In the genomic region with DNA sequence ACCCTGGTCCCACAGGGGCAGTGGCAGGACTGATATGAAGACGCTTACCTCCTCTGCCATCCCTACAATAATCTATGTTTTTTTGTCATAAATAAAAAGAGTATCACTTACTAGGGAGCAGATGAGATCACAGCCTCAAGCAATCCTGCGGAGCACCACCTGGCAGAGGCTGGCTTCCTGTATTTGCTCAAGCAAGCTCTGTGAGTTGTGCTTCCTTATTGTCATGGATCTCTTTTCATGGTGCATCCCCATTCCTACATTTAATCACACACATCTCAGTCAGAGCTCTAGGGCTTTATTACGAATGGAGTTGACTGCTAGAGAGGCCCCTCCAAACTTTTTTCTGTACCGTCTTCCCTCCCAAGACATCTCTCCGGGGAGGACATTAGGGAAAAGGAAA, we compare ENCODE assay signal across 19 cellular contexts.
DNase-seq lines count a peak whose midpoint lies in the region; FAIRE-seq and TF ChIP-seq lines count a peak whose summit lies in the region.
"Had no signal": no experiment of that assay in that cellular context is flagged by ENCODE, and none has a peak within 500 bp of the region (broad histone marks: within the 10 kb centered on the region; RNA-seq: fewer than 3 reads in every experiment).

No MANE protein-coding gene starts in this region.

- no peaks in the 10 kb centered on the region for H3K27me3 ChIP-seq in small intestine (ENCODE audit: control insufficient read depth in 2 of 2, insufficient read depth in 2 of 2, low read length in 2 of 2)

- H3K27me3 Mint-ChIP-seq in endothelial cell (ENCODE audit: unreplicated experiment) (no peaks in the 10 kb centered on the region), progenitor cell of endocrine pancreas (no peaks in the 10 kb centered on the region)
- H3K27me3 Mint-ChIP-seq: activated CD4-positive, alpha-beta T cell treated with anti-CD3 and anti-CD28 coated beads, Interleukin-2, amount 10 ng/mL, durations not matched to agents 24 days and 14 days; CD4-positive, CD25-positive, alpha-beta regulatory T cell; stimulated activated naive CD8-positive, alpha-beta T cell treated with anti-CD3 and anti-CD28 coated beads, Interleukin-15, Interleukin-2, amounts not matched to agents 100 ng/mL and 50 ng/mL, for 24 hours had no signal

- peaks cover 0 to 2% of the 10 kb centered on the region in 2 donors for H3K4me1 ChIP-seq in small intestine (ENCODE audit: control insufficient read depth in 2 of 2, insufficient read depth in 1 of 2, low read depth in 1 of 2, low read length in 1 of 2)

- TF ChIP-seq CTCF in endothelial cell (IDR thresholded peaks at IDR 0.05; ENCODE audit: unreplicated experiment): no peak
- no peak for TF ChIP-seq CTCF in progenitor cell of endocrine pancreas (IDR thresholded peaks at IDR 0.05; ENCODE audit: unreplicated experiment)

- no peak overlapping the region for H3K27ac ChIP-seq in small intestine (ENCODE audit: low read depth in 1 of 2, low read length in 1 of 2)

- DNase-seq in NCI-H1092 treated with DMSO at 0.1 percent for 48 hours (lab: John Stamatoyannopoulos, UW) (peak; percentile 8), NCI-H1092 (lab: John Stamatoyannopoulos, UW) (no peak), NCI-H526 treated with DMSO at 0.1 percent for 48 hours (lab: John Stamatoyannopoulos, UW) (peak; percentile 18), endothelial cell (ENCODE audit: low spot score) (peak; percentile 12), small intestine (peak; percentile 6), progenitor cell of endocrine pancreas (ENCODE audit: low spot score, unreplicated experiment) (no peak)
- no peak for DNase-seq in activated CD8-positive, alpha-beta memory T cell treated with anti-CD3 and anti-CD28 coated beads, Interleukin-2, amount 50 U/mL, for 4 hours
- no peak for DNase-seq in activated CD4-positive, alpha-beta T cell treated with anti-CD3 and anti-CD28 coated beads, Interleukin-2, amount 50 U/mL, for 48 hours
- DNase-seq: 8988T; activated CD4-positive, alpha-beta T cell treated with anti-CD3 and anti-CD28 coated beads, Interleukin-2, amount 10 ng/mL, durations not matched to agents 24 days and 14 days; activated T-cell treated with anti-CD3 and anti-CD28 coated beads, Interleukin-2, amount 50 U/mL, for 72 hours; CD4-positive, CD25-positive, alpha-beta regulatory T cell; hypothalamus; mesenchymal stem cell; NCI-H2227 treated with DMSO at 0.1 percent for 48 hours had no signal

- H3K36me3 Mint-ChIP-seq in endothelial cell (ENCODE audit: low read depth, unreplicated experiment): peaks cover 5% of the 10 kb centered on the region
- H3K36me3 Mint-ChIP-seq in progenitor cell of endocrine pancreas (ENCODE audit: insufficient read depth): peaks cover 1% of the 10 kb centered on the region
- H3K36me3 Mint-ChIP-seq: CD4-positive, CD25-positive, alpha-beta regulatory T cell had no signal

- H3K4me3 Mint-ChIP-seq in endothelial cell (ENCODE audit: unreplicated experiment): no peak overlapping the region
- H3K4me3 Mint-ChIP-seq in progenitor cell of endocrine pancreas (ENCODE audit: low read depth): no peak overlapping the region
- H3K4me3 Mint-ChIP-seq: activated CD4-positive, alpha-beta T cell treated with anti-CD3 and anti-CD28 coated beads, Interleukin-2, amount 10 ng/mL, durations not matched to agents 24 days and 14 days; activated T-cell treated with anti-CD3 and anti-CD28 coated beads, Interleukin-2, amount 50 U/mL, for 72 hours; CD4-positive, CD25-positive, alpha-beta regulatory T cell; stimulated activated naive CD8-positive, alpha-beta T cell treated with anti-CD3 and anti-CD28 coated beads, Interleukin-15, Interleukin-2, amounts not matched to agents 100 ng/mL and 50 ng/mL, for 24 hours; T-helper 2 cell treated with Interferon-gamma antibody and Interleukin-4, amounts not matched to agents 5 μg/mL and 100 μg/mL, for 36 hours had no signal

- WGBS in small intestine, 3 donors: 45 to 77% (median 61%) methylated on average over 5 of the region's 5 CpGs

- no peak overlapping the region for H3K4me3 ChIP-seq in small intestine (ENCODE audit: low read depth in 1 of 2, low read length in 2 of 2)
- H3K4me3 ChIP-seq: HAP-1 had no signal

- H3K9me3 ChIP-seq in small intestine (ENCODE audit: control insufficient read depth, low read depth): no peaks in the 10 kb centered on the region
- H3K9me3 ChIP-seq: HAP-1 had no signal

- H3K9me3 Mint-ChIP-seq in endothelial cell (ENCODE audit: unreplicated experiment) (no peaks in the 10 kb centered on the region), progenitor cell of endocrine pancreas (ENCODE audit: low read depth) (peaks cover 5% of the 10 kb centered on the region)
- H3K9me3 Mint-ChIP-seq: activated CD4-positive, alpha-beta T cell treated with anti-CD3 and anti-CD28 coated beads, Interleukin-2, amount 10 ng/mL, durations not matched to agents 24 days and 14 days; activated T-cell treated with anti-CD3 and anti-CD28 coated beads, Interleukin-2, amount 50 U/mL, for 72 hours; stimulated activated naive CD8-positive, alpha-beta T cell treated with anti-CD3 and anti-CD28 coated beads, Interleukin-15, Interleukin-2, amounts not matched to agents 100 ng/mL and 50 ng/mL, for 24 hours; T-helper 2 cell treated with Interferon-gamma antibody and Interleukin-4, amounts not matched to agents 5 μg/mL and 100 μg/mL, for 36 hours had no signal

- no peak overlapping the region for H3K27ac Mint-ChIP-seq in endothelial cell (ENCODE audit: unreplicated experiment)
- no peak overlapping the region for H3K27ac Mint-ChIP-seq in progenitor cell of endocrine pancreas
- H3K27ac Mint-ChIP-seq: activated CD4-positive, alpha-beta T cell treated with anti-CD3 and anti-CD28 coated beads, Interleukin-2, amount 10 ng/mL, durations not matched to agents 24 days and 14 days; activated T-cell treated with anti-CD3 and anti-CD28 coated beads, Interleukin-2, amount 50 U/mL, for 72 hours; CD4-positive, CD25-positive, alpha-beta regulatory T cell; stimulated activated naive CD8-positive, alpha-beta T cell treated with anti-CD3 and anti-CD28 coated beads, Interleukin-15, Interleukin-2, amounts not matched to agents 100 ng/mL and 50 ng/mL, for 24 hours; T-helper 2 cell treated with Interferon-gamma antibody and Interleukin-4, amounts not matched to agents 5 μg/mL and 100 μg/mL, for 36 hours had no signal

- no peak for FAIRE-seq in small intestine (lab: Jason Lieb, UNC)
- FAIRE-seq: colon had no signal

- H3K4me1 Mint-ChIP-seq in endothelial cell (ENCODE audit: unreplicated experiment) (peaks cover 3% of the 10 kb centered on the region), progenitor cell of endocrine pancreas (ENCODE audit: low read depth) (peaks cover 8% of the 10 kb centered on the region)
- H3K4me1 Mint-ChIP-seq: activated CD4-positive, alpha-beta T cell treated with anti-CD3 and anti-CD28 coated beads, Interleukin-2, amount 10 ng/mL, durations not matched to agents 24 days and 14 days had no signal

- H3K36me3 ChIP-seq in small intestine (ENCODE audit: control insufficient read depth in 2 of 2, insufficient read depth in 2 of 2, low read length in 2 of 2): no peaks in the 10 kb centered on the region
- H3K36me3 ChIP-seq: HAP-1 had no signal

Comparison
In these comparisons a context has a peak if more than half of its experiments do, and no peak if none do; other contexts are left out.
1. DNase-seq: peak in NCI-H1092 treated with DMSO at 0.1 percent for 48 hours (single experiment), NCI-H526 treated with DMSO at 0.1 percent for 48 hours (single experiment), endothelial cell (single experiment) and small intestine (single experiment); none in NCI-H1092 (single experiment), activated CD8-positive, alpha-beta memory T cell treated with anti-CD3 and anti-CD28 coated beads, Interleukin-2, amount 50 U/mL, for 4 hours (single experiment), progenitor cell of endocrine pancreas (single experiment) and activated CD4-positive, alpha-beta T cell treated with anti-CD3 and anti-CD28 coated beads, Interleukin-2, amount 50 U/mL, for 48 hours (0 of 2).